ENCODE assay signal across 6 cellular contexts in the genomic region with DNA sequence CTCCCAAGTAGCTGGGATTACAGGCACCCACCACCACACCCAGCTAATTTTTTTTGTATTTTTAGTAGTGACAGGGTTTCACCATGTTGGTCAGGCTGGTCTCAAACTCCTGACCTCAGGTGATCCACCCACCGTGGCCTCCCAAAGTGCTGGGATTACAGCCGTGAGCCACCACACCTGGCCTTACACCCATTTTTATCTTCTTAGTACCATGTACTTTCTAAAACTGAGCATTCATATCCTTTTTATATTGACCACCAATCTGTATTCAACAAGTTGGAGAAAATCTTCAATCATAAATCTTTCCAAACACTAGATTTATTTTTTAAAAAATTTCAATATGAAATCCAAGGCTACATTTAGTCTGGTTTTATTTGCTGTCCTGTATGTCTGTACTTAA. TPM values are rescaled to one million over a fixed set of nuclear protein-coding genes. Genes with fewer than 3 reads are reported as not detected.
DNase-seq lines count a peak whose midpoint lies in the region; ATAC-seq and TF ChIP-seq lines count a peak whose summit lies in the region.
"Not testable (repeated sequence)": the region's sequence is repeated elsewhere in the genome, so short reads cannot be mapped to it uniquely, and the experiment has no call there.

No MANE protein-coding gene starts in this region.

- TF ChIP-seq CTCF in HEK293 (tag by site-specific recombination; IDR thresholded peaks at IDR 0.05) = not testable (repeated sequence)

- H3K4me1 ChIP-seq in HEK293 (ENCODE audit: control insufficient read depth, insufficient read depth, low read length) = not testable (repeated sequence)

- H3K27me3 Mint-ChIP-seq in T-helper 2 cell treated with Interferon-gamma antibody and Interleukin-4, amounts not matched to agents 5 μg/mL and 100 μg/mL, for 36 hours (ENCODE audit: low read depth); activated CD4-positive, alpha-beta memory T cell treated with anti-CD3 and anti-CD28 coated beads for 36 hours; activated T-cell treated with anti-CD3 and anti-CD28 coated beads, Interleukin-2, amount 50 U/mL, for 24 hours; activated naive CD8-positive, alpha-beta T cell treated with anti-CD3 and anti-CD28 coated beads for 36 hours; naive B cell: not testable (repeated sequence)

- not testable (repeated sequence) for DNase-seq in T-helper 2 cell treated with Interferon-gamma antibody and Interleukin-4, amounts not matched to agents 5 μg/mL and 100 μg/mL, for 36 hours (ENCODE audit: low spot score); activated CD4-positive, alpha-beta memory T cell treated with anti-CD3 and anti-CD28 coated beads for 36 hours; activated T-cell treated with anti-CD3 and anti-CD28 coated beads, Interleukin-2, amount 50 U/mL, for 24 hours; activated naive CD8-positive, alpha-beta T cell treated with anti-CD3 and anti-CD28 coated beads for 36 hours; naive B cell

- H3K27ac Mint-ChIP-seq in T-helper 2 cell treated with Interferon-gamma antibody and Interleukin-4, amounts not matched to agents 5 μg/mL and 100 μg/mL, for 36 hours = not testable (repeated sequence)
- peak overlapping the region; percentile 33 for H3K27ac Mint-ChIP-seq in activated CD4-positive, alpha-beta memory T cell treated with anti-CD3 and anti-CD28 coated beads for 36 hours
- H3K27ac Mint-ChIP-seq in activated T-cell treated with anti-CD3 and anti-CD28 coated beads, Interleukin-2, amount 50 U/mL, for 24 hours = peak overlapping the region; percentile 40
- H3K27ac Mint-ChIP-seq in activated naive CD8-positive, alpha-beta T cell treated with anti-CD3 and anti-CD28 coated beads for 36 hours = peak overlapping the region; percentile 29
- peak overlapping the region in 4 of 6 donors; percentile 27 to 91 (median 54) for H3K27ac Mint-ChIP-seq in naive B cell

- H3K9me3 ChIP-seq in HEK293 (ENCODE audit: control insufficient read depth, insufficient read depth, low read depth, low read length) = not testable (repeated sequence)

- peaks cover 31% of the 10 kb centered on the region for H3K4me1 Mint-ChIP-seq in T-helper 2 cell treated with Interferon-gamma antibody and Interleukin-4, amounts not matched to agents 5 μg/mL and 100 μg/mL, for 36 hours (ENCODE audit: low read depth)
- peaks cover 27% of the 10 kb centered on the region for H3K4me1 Mint-ChIP-seq in activated CD4-positive, alpha-beta memory T cell treated with anti-CD3 and anti-CD28 coated beads for 36 hours (ENCODE audit: low read depth)
- H3K4me1 Mint-ChIP-seq in activated T-cell treated with anti-CD3 and anti-CD28 coated beads, Interleukin-2, amount 50 U/mL, for 24 hours (ENCODE audit: low read depth) = peaks cover 29% of the 10 kb centered on the region
- peaks cover 18% of the 10 kb centered on the region for H3K4me1 Mint-ChIP-seq in activated naive CD8-positive, alpha-beta T cell treated with anti-CD3 and anti-CD28 coated beads for 36 hours
- not testable (repeated sequence) for H3K4me1 Mint-ChIP-seq in naive B cell

- H3K36me3 ChIP-seq in HEK293 (ENCODE audit: control insufficient read depth in 2 of 2, insufficient read depth in 1 of 2, low read length in 2 of 2) = peaks cover 43 to 77% of the 10 kb centered on the region in 2 experiments

- H3K4me3 Mint-ChIP-seq in T-helper 2 cell treated with Interferon-gamma antibody and Interleukin-4, amounts not matched to agents 5 μg/mL and 100 μg/mL, for 36 hours = peak overlapping the region; percentile 24
- H3K4me3 Mint-ChIP-seq in activated CD4-positive, alpha-beta memory T cell treated with anti-CD3 and anti-CD28 coated beads for 36 hours; activated T-cell treated with anti-CD3 and anti-CD28 coated beads, Interleukin-2, amount 50 U/mL, for 24 hours; activated naive CD8-positive, alpha-beta T cell treated with anti-CD3 and anti-CD28 coated beads for 36 hours; naive B cell: not testable (repeated sequence)

- CTCF ChIA-PET in HEK293 (lab: Yijun Ruan, JAX) = interaction anchor here (0.6 kb wide), 2 partner anchors 16 to 55 kb away, joined by 3 to 4 read pairs; no protein-coding TSS in a partner anchor
- CTCF ChIA-PET in activated CD4-positive, alpha-beta memory T cell treated with anti-CD3 and anti-CD28 coated beads for 36 hours (lab: Charles Lee) = interaction anchor here (0.8 kb wide), 1 partner anchor 202 kb away, joined by 3 read pairs; no protein-coding TSS in a partner anchor

- POLR2A ChIA-PET in HEK293 (lab: Yijun Ruan, JAX) = interaction anchor here (0.6 kb wide), 1 partner anchor 15 kb away, joined by 4 read pairs; no protein-coding TSS in a partner anchor
- POLR2A ChIA-PET in activated CD4-positive, alpha-beta memory T cell treated with anti-CD3 and anti-CD28 coated beads for 36 hours (lab: Charles Lee) = not testable (repeated sequence)

- not testable (repeated sequence) for ATAC-seq in naive B cell (ENCODE audit: low read depth in 2 of 2)

- not testable (repeated sequence) for H3K4me3 ChIP-seq in HEK293 (ENCODE audit: low read depth, low read length)

- H3K36me3 Mint-ChIP-seq in T-helper 2 cell treated with Interferon-gamma antibody and Interleukin-4, amounts not matched to agents 5 μg/mL and 100 μg/mL, for 36 hours (ENCODE audit: low read depth) = peaks cover 31% of the 10 kb centered on the region
- H3K36me3 Mint-ChIP-seq in activated CD4-positive, alpha-beta memory T cell treated with anti-CD3 and anti-CD28 coated beads for 36 hours = peaks cover 24% of the 10 kb centered on the region
- H3K36me3 Mint-ChIP-seq in activated T-cell treated with anti-CD3 and anti-CD28 coated beads, Interleukin-2, amount 50 U/mL, for 24 hours (ENCODE audit: low read depth) = peaks cover 65% of the 10 kb centered on the region
- peaks cover 14% of the 10 kb centered on the region for H3K36me3 Mint-ChIP-seq in activated naive CD8-positive, alpha-beta T cell treated with anti-CD3 and anti-CD28 coated beads for 36 hours
- H3K36me3 Mint-ChIP-seq in naive B cell = not testable (repeated sequence)

- intact Hi-C loops in activated CD4-positive, alpha-beta memory T cell treated with anti-CD3 and anti-CD28 coated beads for 36 hours (cut with micrococcal nuclease) = not testable (repeated sequence)

- H3K27ac ChIP-seq in HEK293 (ENCODE audit: extremely low read depth, low read depth, low read length) = not testable (repeated sequence)

- H3K9me3 Mint-ChIP-seq in T-helper 2 cell treated with Interferon-gamma antibody and Interleukin-4, amounts not matched to agents 5 μg/mL and 100 μg/mL, for 36 hours; activated CD4-positive, alpha-beta memory T cell treated with anti-CD3 and anti-CD28 coated beads for 36 hours; activated T-cell treated with anti-CD3 and anti-CD28 coated beads, Interleukin-2, amount 50 U/mL, for 24 hours; activated naive CD8-positive, alpha-beta T cell treated with anti-CD3 and anti-CD28 coated beads for 36 hours; naive B cell: not testable (repeated sequence)

TF ChIP-seq in HEK293, 187 proteins besides CTCF, POLR2A, EP300 and RAD21:
- peak; percentile 71 for TF ChIP-seq SCRT2 (tag by site-specific recombination; IDR thresholded peaks at IDR 0.05)
- peak; percentile 79; the same call in 1 of the 2 replicates for TF ChIP-seq SCRT1 (tag by site-specific recombination; IDR thresholded peaks at IDR 0.05; ENCODE audit: borderline replicate concordance)

RNA-seq across cellular contexts. Expression of a gene that starts 53.9 kb away (rescaled TPM):
- 100 to 1,000 TPM; 108 to 120 TPM for total RNA-seq in activated CD4-positive, alpha-beta memory T cell treated with anti-CD3 and anti-CD28 coated beads for 36 hours
- total RNA-seq in activated naive CD8-positive, alpha-beta T cell treated with anti-CD3 and anti-CD28 coated beads for 36 hours = 100 to 1,000 TPM; 143 to 156 TPM
- 10 to 100 TPM; 35.0 to 73.8 (median 69.7) TPM for polyA plus RNA-seq in naive B cell (ENCODE audit: low read depth in 6 of 6)
